In the genomic region with DNA sequence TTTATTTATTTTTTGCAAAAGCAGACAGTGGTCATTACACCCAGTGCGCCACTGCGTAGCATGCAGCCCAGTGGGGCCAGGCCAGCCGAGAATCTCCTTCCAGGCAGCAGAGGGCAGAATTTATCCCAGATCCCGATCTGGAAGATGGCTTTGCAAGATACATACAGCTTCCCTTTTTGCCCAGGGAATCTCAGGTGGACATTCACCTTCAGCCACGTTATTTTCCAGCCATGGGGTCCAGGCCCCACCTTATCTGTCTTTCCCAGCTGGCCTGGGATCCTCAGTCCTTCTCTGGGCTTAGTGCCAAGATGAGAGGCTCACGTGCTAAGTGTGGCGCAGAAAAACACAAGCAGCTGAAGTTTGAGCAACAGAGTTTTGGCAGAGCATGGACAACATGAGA, we compare ENCODE assay signal across 7 cellular contexts.
DNase-seq lines count a peak whose midpoint lies in the region; ATAC-seq and TF ChIP-seq lines count a peak whose summit lies in the region.

No MANE protein-coding gene starts in this region.

- POLR2A ChIA-PET in PC-3 (lab: Charles Lee; ENCODE audit: unreplicated experiment): no interaction called here
- POLR2A ChIA-PET in activated CD4-positive, alpha-beta T cell treated with anti-CD3 and anti-CD28 coated beads, Interleukin-2, amount 10 ng/mL, durations not matched to agents 7 days and 5 days (lab: Charles Lee): no interaction called here

- H3K4me3 Mint-ChIP-seq in activated CD4-positive, alpha-beta T cell treated with anti-CD3 and anti-CD28 coated beads, Interleukin-2, amount 10 ng/mL, durations not matched to agents 7 days and 5 days: no peak overlapping the region

- H3K27ac ChIP-seq in PC-3 (ENCODE audit: low read length): no peak overlapping the region

- ATAC-seq in PC-3 (peak; percentile 42), left cardiac atrium (peak; percentile 21 to 27)

- no peak overlapping the region for H3K27ac Mint-ChIP-seq in activated CD4-positive, alpha-beta T cell treated with anti-CD3 and anti-CD28 coated beads, Interleukin-2, amount 10 ng/mL, durations not matched to agents 7 days and 5 days

- H3F3A ChIP-seq in PC-3 (ENCODE audit: low read length, unreplicated experiment): no peaks in the 10 kb centered on the region

- H3K4me3 ChIP-seq in PC-3 (ENCODE audit: low read length) (no peak overlapping the region), retinal pigment epithelial cell (ENCODE audit: low read length) (no peak overlapping the region)

- no TSS peak for BruUV-seq in PC-3 (replicated peaks; lab: Mats Ljungman, UMichigan)

- H3K9me3 Mint-ChIP-seq in activated CD4-positive, alpha-beta T cell treated with anti-CD3 and anti-CD28 coated beads, Interleukin-2, amount 10 ng/mL, durations not matched to agents 7 days and 5 days: no peaks in the 10 kb centered on the region

- H3K36me3 ChIP-seq in PC-3 (ENCODE audit: low read depth, low read length): no peaks in the 10 kb centered on the region

- DNase-seq in PC-3 (peak; percentile 35), left cardiac atrium (no peak), retinal pigment epithelial cell (ENCODE audit: low read depth) (no peak), amniotic stem cell (lab: John Stamatoyannopoulos, UW) (no peak), DMS153 treated with DMSO at 0.1 percent for 48 hours (lab: John Stamatoyannopoulos, UW; ENCODE audit: unreplicated experiment) (no peak)
- DNase-seq in activated CD4-positive, alpha-beta T cell treated with anti-CD3 and anti-CD28 coated beads, Interleukin-2, amount 10 ng/mL, durations not matched to agents 7 days and 5 days: no peak

- no peaks in the 10 kb centered on the region for H3K9me2 ChIP-seq in PC-3 (replicated peaks; ENCODE audit: low read length)

- CTCF ChIA-PET in PC-3 (lab: Charles Lee): no interaction called here
- CTCF ChIA-PET in activated CD4-positive, alpha-beta T cell treated with anti-CD3 and anti-CD28 coated beads, Interleukin-2, amount 10 ng/mL, durations not matched to agents 7 days and 5 days (lab: Charles Lee): no interaction called here

- no peak overlapping the region for H3K9ac ChIP-seq in PC-3 (ENCODE audit: low read length)

- intact Hi-C loops in PC-3 (cut with micrococcal nuclease) (no loop called here), left cardiac atrium (cut with DNase I) (no loop called here)

- TF ChIP-seq CTCF in GM12873 (IDR thresholded peaks at IDR 0.05; ENCODE audit: insufficient read depth, low read depth, low read length, missing control alignments) (peak; percentile 46), PC-3 (conservative IDR thresholded peaks at IDR 0.05; ENCODE audit: low read depth, low read length) (peak; percentile 48; the same call in 1 of the 2 replicates), retinal pigment epithelial cell (conservative IDR thresholded peaks at IDR 0.05; ENCODE audit: low read depth, low read length) (peak; percentile 5)

- no peaks in the 10 kb centered on the region for H4K20me1 ChIP-seq in PC-3 (ENCODE audit: low read length)

- no peaks in the 10 kb centered on the region for H3K4me1 Mint-ChIP-seq in activated CD4-positive, alpha-beta T cell treated with anti-CD3 and anti-CD28 coated beads, Interleukin-2, amount 10 ng/mL, durations not matched to agents 7 days and 5 days

- no peak overlapping the region for H3K4me2 ChIP-seq in PC-3 (ENCODE audit: low read length)

- no peaks in the 10 kb centered on the region for H3K36me3 Mint-ChIP-seq in activated CD4-positive, alpha-beta T cell treated with anti-CD3 and anti-CD28 coated beads, Interleukin-2, amount 10 ng/mL, durations not matched to agents 7 days and 5 days (ENCODE audit: low read depth)

- no peaks in the 10 kb centered on the region for H3K27me3 Mint-ChIP-seq in activated CD4-positive, alpha-beta T cell treated with anti-CD3 and anti-CD28 coated beads, Interleukin-2, amount 10 ng/mL, durations not matched to agents 7 days and 5 days

- H2AFZ ChIP-seq in PC-3 (ENCODE audit: low read length): no peak overlapping the region

- H3K9me3 ChIP-seq in PC-3 (ENCODE audit: low read length): peaks cover 4% of the 10 kb centered on the region; the same call in 1 of the 2 replicates

- H3K79me2 ChIP-seq in PC-3 (ENCODE audit: low read length): no peaks in the 10 kb centered on the region

- peaks cover 47% of the 10 kb centered on the region for H3K27me3 ChIP-seq in PC-3 (ENCODE audit: low read length)

- no peaks in the 10 kb centered on the region for H3K4me1 ChIP-seq in PC-3 (ENCODE audit: insufficient read depth, low read length)
